8 cellular contexts compared by ENCODE assay signal in the genomic region with DNA sequence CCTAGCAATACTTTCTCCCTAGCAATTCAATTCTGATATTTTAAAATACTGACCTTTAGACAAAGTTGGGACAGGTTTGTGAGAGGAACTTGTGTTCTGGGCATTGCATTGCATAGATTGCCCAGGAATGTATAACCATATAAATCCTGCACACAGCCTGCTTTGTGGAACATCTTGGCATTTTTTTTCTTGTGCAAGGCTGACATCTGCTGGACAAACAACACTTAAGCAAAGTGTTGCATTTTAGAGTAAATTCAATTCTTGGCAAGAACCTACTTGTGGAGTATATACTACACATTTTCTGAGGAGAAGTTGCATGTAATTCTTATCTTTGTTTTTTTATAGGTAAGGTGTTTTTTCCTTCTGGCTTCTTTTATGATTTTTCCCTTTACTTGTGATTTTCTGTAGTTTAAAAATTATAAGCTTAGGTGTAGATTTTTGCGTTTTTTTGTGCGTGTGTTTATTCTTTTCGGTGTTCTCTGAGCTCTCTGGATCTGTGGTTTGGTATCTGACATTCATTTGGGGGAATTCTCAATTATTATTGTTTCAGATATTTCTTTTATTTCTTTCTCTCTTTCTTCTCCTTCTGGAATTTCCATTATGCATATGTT. TPM values are rescaled to one million over a fixed set of nuclear protein-coding genes. Genes with fewer than 3 reads are reported as not detected.
DNase-seq lines count a peak whose midpoint lies in the region; ATAC-seq and TF ChIP-seq lines count a peak whose summit lies in the region.

No MANE protein-coding gene starts in this region.

- TF ChIP-seq CTCF in GM13976 (IDR thresholded peaks at IDR 0.05; ENCODE audit: borderline replicate concordance, control extremely low read depth, extremely low read depth, insufficient read depth, missing control alignments) = peak; percentile 64

- peaks cover 0 to 2% (median 0%) of the 10 kb centered on the region in 3 donors for H3K27me3 Mint-ChIP-seq in immature natural killer cell (ENCODE audit: low read depth in 3 of 3)

- DNase-seq in AML-193 (lab: John Stamatoyannopoulos, UW) (peak; percentile 67 to 69), GM13976 (ENCODE audit: low spot score) (peak; percentile 43), NAMALWA (ENCODE audit: low spot score) (peak; percentile 74), SKM-1 (lab: John Stamatoyannopoulos, UW; ENCODE audit: unreplicated experiment) (peak; percentile 10), brain pericyte (ENCODE audit: low read depth, low spot score) (peak; percentile 52), immature natural killer cell (peak; percentile 63 to 67 (median 66))
- DNase-seq in stimulated activated CD4-positive, alpha-beta T cell treated with anti-CD3 and anti-CD28 coated beads, Interleukin-4, amount 100 ng/mL, for 48 hours (ENCODE audit: low read depth in 2 of 2) = peak; percentile 18 to 37

- H3K4me3 Mint-ChIP-seq in immature natural killer cell = peak overlapping the region; percentile 60 to 75 (median 67)

- no peak for ATAC-seq in GM21576 (IDR thresholded peaks at IDR 0.05; ENCODE audit: unreplicated experiment)

- peaks cover 53 to 65% of the 10 kb centered on the region in 2 donors for H3K4me1 Mint-ChIP-seq in immature natural killer cell

- in situ Hi-C loops in GM13976 (cut with MboI; ENCODE audit: low sequenced_read_pairs, unreplicated experiment) = loop anchor here (10.0 to 25.0 kb wide), 2 partner anchors 103 to 221 kb away; a partner anchor contains a TSS

- no peaks in the 10 kb centered on the region for H3K9me3 Mint-ChIP-seq in immature natural killer cell

- peak overlapping the region in 5 of 6 donors; percentile 7 to 83 (median 74) for H3K27ac Mint-ChIP-seq in immature natural killer cell

- H3K36me3 Mint-ChIP-seq in immature natural killer cell = peaks cover 26 to 42% (median 41%) of the 10 kb centered on the region in 3 donors

RNA-seq across cellular contexts. Expression of a gene that starts 26.4 kb away (rescaled TPM):
- 10 to 100 TPM; 29.5 to 65.7 (median 33.1) TPM for polyA plus RNA-seq in immature natural killer cell

Comparison
In these comparisons a context has a peak if more than half of its experiments do, and no peak if none do; other contexts are left out.
1. DNase-seq: peak in every context shown above with its lines; median percentile 74 in NAMALWA; 68 in AML-193; 66 in immature natural killer cell; 52 in brain pericyte; 43 in GM13976; 28 in stimulated activated CD4-positive, alpha-beta T cell treated with anti-CD3 and anti-CD28 coated beads, Interleukin-4, amount 100 ng/mL, for 48 hours; 10 in SKM-1.